ENCODE assay signal across 8 cellular contexts in the genomic region with DNA sequence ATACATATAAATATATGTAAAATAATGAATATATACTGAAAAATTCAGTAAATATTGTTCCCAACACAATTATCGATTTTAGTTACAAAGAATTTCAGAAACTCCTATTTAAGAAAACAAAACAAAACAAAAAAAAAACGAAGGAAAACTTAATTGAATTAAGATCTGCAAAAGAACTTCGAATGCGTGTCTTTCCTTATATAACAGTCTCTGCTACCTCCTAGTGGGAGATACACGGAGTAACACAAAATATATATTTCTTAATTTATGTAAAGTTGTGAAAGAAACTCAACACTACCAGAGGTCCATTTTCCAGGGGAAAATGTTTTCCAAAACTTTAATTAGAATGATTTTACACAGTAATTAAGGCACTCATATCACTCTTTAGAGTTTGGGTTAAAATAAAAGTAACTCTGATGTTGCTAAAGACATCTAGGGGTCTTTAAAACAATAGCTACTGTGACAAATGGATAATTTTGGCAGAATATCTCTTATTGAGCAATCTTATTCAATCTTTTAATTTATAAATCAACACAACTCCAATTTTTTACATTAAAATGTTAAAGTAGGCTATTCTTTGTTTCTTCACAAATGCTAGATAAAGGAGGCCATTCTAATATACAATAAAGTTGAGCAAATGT. TPM values are rescaled to one million over a fixed set of nuclear protein-coding genes. Genes with fewer than 3 reads are reported as not detected.
DNase-seq lines count a peak whose midpoint lies in the region; ATAC-seq, FAIRE-seq and TF ChIP-seq lines count a peak whose summit lies in the region.

No MANE protein-coding gene starts in this region.

- peaks cover 1% of the 10 kb centered on the region for H3K36me3 Mint-ChIP-seq in progenitor cell of endocrine pancreas (ENCODE audit: insufficient read depth)

- H3K4me1 Mint-ChIP-seq in progenitor cell of endocrine pancreas (ENCODE audit: low read depth) = no peaks in the 10 kb centered on the region

- no peak for FAIRE-seq in GM12891 (lab: Jason Lieb, UNC)

- no peak overlapping the region for H3K27ac Mint-ChIP-seq in progenitor cell of endocrine pancreas

- H3K9me3 Mint-ChIP-seq in progenitor cell of endocrine pancreas (ENCODE audit: low read depth) = peaks cover 14% of the 10 kb centered on the region

- peak; percentile 75 for TF ChIP-seq CTCF in progenitor cell of endocrine pancreas (IDR thresholded peaks at IDR 0.05; ENCODE audit: unreplicated experiment)

- H3K27me3 Mint-ChIP-seq in progenitor cell of endocrine pancreas = no peaks in the 10 kb centered on the region

- ATAC-seq in HG02870 (IDR thresholded peaks at IDR 0.05; ENCODE audit: unreplicated experiment) = no peak

- H3K4me3 Mint-ChIP-seq in progenitor cell of endocrine pancreas (ENCODE audit: low read depth) = no peak overlapping the region

- no peak for TF ChIP-seq POLR2A in GM12891 (IDR thresholded peaks at IDR 0.05; ENCODE audit: low read depth, low read length)

- DNase-seq in NCI-H1092 treated with DMSO at 0.1 percent for 48 hours (lab: John Stamatoyannopoulos, UW) (peak; percentile 3), NCI-H1092 (lab: John Stamatoyannopoulos, UW) (no peak), NCI-H1105 treated with DMSO at 0.1 percent for 48 hours (lab: John Stamatoyannopoulos, UW) (peak; percentile 29), dermis blood vessel endothelial cell (peak; percentile 47), progenitor cell of endocrine pancreas (ENCODE audit: low spot score, unreplicated experiment) (no peak), GM12891 (ENCODE audit: insufficient read length, low spot score) (no peak)
- no peak for DNase-seq in stimulated activated CD4-positive, alpha-beta T cell treated with anti-CD3 and anti-CD28 coated beads, Interleukin-2, amount 100 ng/mL, for 24 hours

TF ChIP-seq in GM12891, 5 proteins besides CTCF, POLR2A, EP300 and RAD21:
- TF ChIP-seq TAF1 (IDR thresholded peaks at IDR 0.05; ENCODE audit: low read depth, low read length) (no peak), SPI1 (IDR thresholded peaks at IDR 0.05; ENCODE audit: low read depth, low read length) (no peak), POU2F2 (IDR thresholded peaks at IDR 0.05; ENCODE audit: low read depth, low read length) (no peak), POLR2AphosphoS5 (IDR thresholded peaks at IDR 0.05; ENCODE audit: low read depth, low read length) (no peak), PAX5 (IDR thresholded peaks at IDR 0.05; ENCODE audit: insufficient read depth, low read length, severe bottlenecking) (no peak)

RNA-seq across cellular contexts. Expression of a gene that starts 41.6 kb away (rescaled TPM):
- total RNA-seq in dermis blood vessel endothelial cell = 2.6 and 2.9 TPM in 2 replicates
- total RNA-seq in progenitor cell of endocrine pancreas = 13.2 and 17.2 TPM in 2 replicates
- 0.05 TPM for polyA plus RNA-seq in GM12891 (2012; ENCODE audit: low read depth, missing spikeins)

Comparison
In these comparisons a context has a peak if more than half of its experiments do, and no peak if none do; other contexts are left out.
1. DNase-seq: peak in NCI-H1092 treated with DMSO at 0.1 percent for 48 hours (single experiment), NCI-H1105 treated with DMSO at 0.1 percent for 48 hours (single experiment) and dermis blood vessel endothelial cell (single experiment); none in NCI-H1092 (single experiment), progenitor cell of endocrine pancreas (single experiment), GM12891 (single experiment) and stimulated activated CD4-positive, alpha-beta T cell treated with anti-CD3 and anti-CD28 coated beads, Interleukin-2, amount 100 ng/mL, for 24 hours (0 of 2).